In the genomic region with DNA sequence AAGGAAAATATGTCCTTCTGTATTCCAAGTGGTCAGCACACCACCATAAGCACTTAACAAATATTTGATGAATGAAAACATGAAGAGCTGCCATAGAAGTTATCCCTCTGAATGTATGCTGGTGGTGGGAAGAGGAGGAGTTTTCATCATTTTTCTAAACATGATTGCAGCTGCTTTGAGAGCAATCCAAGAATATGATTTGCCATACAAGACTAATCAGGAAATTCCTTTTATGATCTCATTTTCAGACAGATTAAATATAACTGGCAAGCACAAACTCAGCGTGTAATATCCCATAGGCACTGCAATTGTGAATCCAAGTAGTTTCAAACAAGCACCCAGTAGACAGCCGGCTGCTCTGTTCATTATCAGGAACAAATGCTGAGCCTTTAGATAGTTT, we compare ENCODE assay signal across 19 cellular contexts.
DNase-seq lines count a peak whose midpoint lies in the region; ATAC-seq, FAIRE-seq and TF ChIP-seq lines count a peak whose summit lies in the region.
"Had no signal": no experiment of that assay in that cellular context is flagged by ENCODE, and none has a peak within 500 bp of the region (broad histone marks: within the 10 kb centered on the region; RNA-seq: fewer than 3 reads in every experiment).

No MANE protein-coding gene starts in this region.

- peaks cover 7% of the 10 kb centered on the region for H3K9me3 Mint-ChIP-seq in astrocyte (ENCODE audit: unreplicated experiment)
- H3K9me3 Mint-ChIP-seq: activated naive CD8-positive, alpha-beta T cell treated with anti-CD3 and anti-CD28 coated beads for 36 hours had no signal

- POLR2A ChIA-PET in A673 (lab: Charles Lee; ENCODE audit: low non-redundant PET): no interaction called here

- TF ChIP-seq CTCF in A673 (conservative IDR thresholded peaks at IDR 0.05; ENCODE audit: low read depth, low read length) (no peak), astrocyte (IDR thresholded peaks at IDR 0.05; ENCODE audit: insufficient read depth, low read depth, low read length) (no peak)

- H2AFZ ChIP-seq in astrocyte (ENCODE audit: low read depth, low read length): peak overlapping the region; percentile 31

- H3K4me3 Mint-ChIP-seq in astrocyte (ENCODE audit: unreplicated experiment): no peak overlapping the region
- H3K4me3 Mint-ChIP-seq: activated naive CD8-positive, alpha-beta T cell treated with anti-CD3 and anti-CD28 coated beads for 36 hours; stimulated activated naive CD8-positive, alpha-beta T cell treated with anti-CD3 and anti-CD28 coated beads, Interleukin-15, Interleukin-2, amounts not matched to agents 100 ng/mL and 50 ng/mL, for 24 hours; T-helper 17 cell had no signal

- no TSS peak for BruUV-seq in A673 (replicated peaks; lab: Mats Ljungman, UMichigan)

- H3K27ac Mint-ChIP-seq in astrocyte (ENCODE audit: unreplicated experiment): no peak overlapping the region
- H3K27ac Mint-ChIP-seq: activated naive CD8-positive, alpha-beta T cell treated with anti-CD3 and anti-CD28 coated beads for 36 hours; stimulated activated naive CD8-positive, alpha-beta T cell treated with anti-CD3 and anti-CD28 coated beads, Interleukin-15, Interleukin-2, amounts not matched to agents 100 ng/mL and 50 ng/mL, for 24 hours; T-helper 17 cell had no signal

- H3K4me1 Mint-ChIP-seq in astrocyte (ENCODE audit: low read depth, unreplicated experiment): peaks cover 46% of the 10 kb centered on the region
- H3K4me1 Mint-ChIP-seq: activated naive CD8-positive, alpha-beta T cell treated with anti-CD3 and anti-CD28 coated beads for 36 hours; T-helper 17 cell had no signal

- H4K20me1 ChIP-seq in astrocyte (ENCODE audit: insufficient read depth, low read length): no peaks in the 10 kb centered on the region

- no peaks in the 10 kb centered on the region for H3K36me3 Mint-ChIP-seq in astrocyte (ENCODE audit: low read depth, unreplicated experiment)
- H3K36me3 Mint-ChIP-seq: activated naive CD8-positive, alpha-beta T cell treated with anti-CD3 and anti-CD28 coated beads for 36 hours had no signal

- intact Hi-C loops in A673 (cut with micrococcal nuclease; ENCODE audit: unreplicated experiment): no loop called here

- CTCF ChIA-PET in A673 (lab: Charles Lee): no interaction called here

- peak; percentile 0 for DNase-seq in A673 (ENCODE audit: low spot score)
- DNase-seq in GM04503 (ENCODE audit: low read depth): peak; percentile 79
- peak; percentile 85 for DNase-seq in astrocyte (ENCODE audit: low read depth)
- DNase-seq in iris pigment epithelial cell (ENCODE audit: low read depth): peak; percentile 85
- no peak for DNase-seq in NK-92 treated with Interleukin-12 subunit alpha and Interleukin-12 subunit beta, amount 100 ng/mL, for 24 hours (lab: John Stamatoyannopoulos, UW)
- no peak for DNase-seq in activated T-cell treated with anti-CD3 and anti-CD28 coated beads for 4 hours
- DNase-seq: activated naive CD8-positive, alpha-beta T cell treated with anti-CD3 and anti-CD28 coated beads for 36 hours; activated T-cell treated with anti-CD3 and anti-CD28 coated beads, Interleukin-2, amount 50 U/mL, for 1 hour; cortex of kidney; lower lobe of right lung; NCI-H1417 treated with DMSO at 0.1 percent for 48 hours; NCI-H748 treated with DMSO at 0.1 percent for 48 hours; RPMI8226; T-helper 17 cell had no signal

- H3K9me3 ChIP-seq in A673 (ENCODE audit: low read depth, low read length, poor library complexity, severe bottlenecking) (no peaks in the 10 kb centered on the region), astrocyte (ENCODE audit: insufficient read depth, low read depth, low read length) (no peaks in the 10 kb centered on the region)
- H3K9me3 ChIP-seq: lower lobe of right lung had no signal

- H3K4me1 ChIP-seq in A673 (ENCODE audit: insufficient read depth, low read length, poor library complexity, severe bottlenecking): no peaks in the 10 kb centered on the region
- H3K4me1 ChIP-seq in astrocyte (ENCODE audit: insufficient read depth, low read length): peaks cover 11% of the 10 kb centered on the region

- no peak overlapping the region for H3K4me3 ChIP-seq in A673 (ENCODE audit: low read depth, low read length, poor library complexity, severe bottlenecking)
- H3K4me3 ChIP-seq in astrocyte (ENCODE audit: insufficient read depth, low read depth, low read length): no peak overlapping the region
- H3K4me3 ChIP-seq: lower lobe of right lung had no signal

- ATAC-seq in GM21786 (IDR thresholded peaks at IDR 0.05; ENCODE audit: unreplicated experiment): no peak
- no peak for ATAC-seq in HG03196 (IDR thresholded peaks at IDR 0.05; ENCODE audit: unreplicated experiment)
- ATAC-seq: lower lobe of right lung, T-helper 17 cell had no signal

- H3K36me3 ChIP-seq in A673 (ENCODE audit: insufficient read depth, low read length, poor library complexity, severe bottlenecking): no peaks in the 10 kb centered on the region
- H3K36me3 ChIP-seq in astrocyte (ENCODE audit: insufficient read depth, low read length): no peaks in the 10 kb centered on the region
- H3K36me3 ChIP-seq: lower lobe of right lung had no signal

- peak overlapping the region; percentile 10 for H3K4me2 ChIP-seq in astrocyte (ENCODE audit: low read length)
- H3K4me2 ChIP-seq: KMS-11 had no signal

- H3K27me3 ChIP-seq in A673 (replicated peaks; ENCODE audit: insufficient read depth, low read depth, low read length, poor library complexity) (no peaks in the 10 kb centered on the region), astrocyte (ENCODE audit: insufficient read depth, low read length) (no peaks in the 10 kb centered on the region)

- no peak overlapping the region for H3K27ac ChIP-seq in A673 (ENCODE audit: low read depth, low read length, poor library complexity, severe bottlenecking)
- H3K27ac ChIP-seq in astrocyte (ENCODE audit: low read depth, low read length): no peak overlapping the region
- H3K27ac ChIP-seq: KMS-11, lower lobe of right lung had no signal

- H3K9ac ChIP-seq in astrocyte (ENCODE audit: low read length): no peak overlapping the region
- H3K9ac ChIP-seq: KMS-11 had no signal

- H3K79me2 ChIP-seq in astrocyte (ENCODE audit: insufficient read depth, low read length): no peaks in the 10 kb centered on the region

- peak; percentile 84 for FAIRE-seq in astrocyte (lab: Jason Lieb, UNC)
- FAIRE-seq: H1 had no signal

- no peaks in the 10 kb centered on the region for H3K27me3 Mint-ChIP-seq in astrocyte (ENCODE audit: low read depth, unreplicated experiment)
- H3K27me3 Mint-ChIP-seq: activated naive CD8-positive, alpha-beta T cell treated with anti-CD3 and anti-CD28 coated beads for 36 hours; stimulated activated naive CD8-positive, alpha-beta T cell treated with anti-CD3 and anti-CD28 coated beads, Interleukin-15, Interleukin-2, amounts not matched to agents 100 ng/mL and 50 ng/mL, for 24 hours; T-helper 17 cell had no signal

Comparison
In these comparisons a context has a peak if more than half of its experiments do, and no peak if none do; other contexts are left out.
1. DNase-seq: peak in A673 (single experiment), GM04503 (single experiment), astrocyte (single experiment) and iris pigment epithelial cell (single experiment); none in NK-92 treated with Interleukin-12 subunit alpha and Interleukin-12 subunit beta, amount 100 ng/mL, for 24 hours (single experiment) and activated T-cell treated with anti-CD3 and anti-CD28 coated beads for 4 hours (single experiment).